31 cellular contexts compared by ENCODE assay signal in the genomic region with DNA sequence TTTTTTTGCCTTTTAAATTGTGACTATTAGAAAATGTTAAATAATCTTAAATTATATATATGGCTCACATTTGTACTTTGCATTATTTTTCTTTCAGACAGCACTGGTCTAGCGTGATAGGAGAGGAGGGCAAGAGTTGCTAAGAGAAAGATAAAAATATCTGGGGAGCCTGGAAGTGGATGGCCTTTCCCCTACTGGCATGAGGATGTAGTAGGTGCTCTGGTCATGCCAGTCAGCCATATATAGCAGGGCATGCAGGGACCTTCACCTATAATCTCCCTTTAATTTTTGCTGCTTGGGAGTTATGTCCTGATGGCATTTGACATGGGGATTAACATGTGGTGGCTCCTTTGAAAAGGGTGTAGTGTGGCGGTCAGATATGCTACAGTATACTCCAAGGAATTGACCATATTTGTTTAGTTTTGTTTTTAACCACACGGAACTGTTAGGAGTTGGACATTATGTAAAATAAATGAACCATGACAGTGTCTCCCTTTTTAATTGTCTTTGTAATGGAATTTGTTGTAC.
"Had no signal": no experiment of that assay in that cellular context is flagged by ENCODE, and none has a peak within 500 bp of the region (broad histone marks: within the 10 kb centered on the region; RNA-seq: fewer than 3 reads in every experiment).

No MANE protein-coding gene starts in this region.

- FAIRE-seq: astrocyte, islet of Langerhans, pancreas had no signal

- H3K27ac ChIP-seq: brain microvascular endothelial cell, epithelial cell of prostate, lower lobe of right lung, pancreas, prostate gland, vagina had no signal

- H3K36me3 ChIP-seq: brain microvascular endothelial cell, esophagus squamous epithelium, lower lobe of right lung, pancreas, prostate gland, stomach, thyroid gland, upper lobe of left lung, vagina had no signal

- H3K4me1 ChIP-seq: esophagus squamous epithelium, pancreas, prostate gland, vagina had no signal

- ATAC-seq: activated CD8-positive, alpha-beta T cell treated with anti-CD3 and anti-CD28 coated beads for 36 hours; activated T-cell treated with anti-CD3 and anti-CD28 coated beads, Interleukin-2, amount 50 U/mL, for 4 hours; activated T-helper 17 cell treated with anti-CD3 and anti-CD28 coated beads, Interleukin-2, amount 50 U/mL, for 72 hours; left colon; lower lobe of right lung; naive thymus-derived CD8-positive, alpha-beta T cell; pancreas; stimulated activated naive B cell treated with anti-CD40 and anti-IgM and Interleukin-4, amounts not matched to agents 10 μg/mL and 1 μg/mL and 100 μg/mL, for 72 hours; WTC11 had no signal

- H3K9me3 ChIP-seq: esophagus squamous epithelium, lower lobe of right lung, pancreas, prostate gland, stomach, thyroid gland, upper lobe of left lung, vagina had no signal

- H3K27me3 ChIP-seq: brain microvascular endothelial cell, esophagus squamous epithelium, pancreas, stomach, thyroid gland, upper lobe of left lung, vagina had no signal

- DNase-seq: activated CD4-positive, alpha-beta T cell treated with anti-CD3 and anti-CD28 coated beads, Interleukin-2, amount 50 U/mL, for 1 hour; activated CD8-positive, alpha-beta T cell treated with anti-CD3 and anti-CD28 coated beads for 36 hours; activated gamma-delta T cell treated with Interleukin-2 at 50 U/mL for 16 hours; activated naive CD4-positive, alpha-beta T cell treated with anti-CD3 and anti-CD28 coated beads, Interleukin-2, amount 50 U/mL, for 16 hours; activated T-cell treated with anti-CD3 and anti-CD28 coated beads, Interleukin-2, amount 50 U/mL, for 4 hours; amniotic stem cell; brain microvascular endothelial cell; caudate nucleus; cortex of kidney; esophagus squamous epithelium; foreskin melanocyte; left colon; lower lobe of right lung; mesenchymal stem cell; naive thymus-derived CD8-positive, alpha-beta T cell; nucleus accumbens; pancreas; stimulated activated CD4-positive, alpha-beta T cell treated with anti-CD3 and anti-CD28 coated beads, Interleukin-15, amount 100 ng/mL, for 24 hours; stimulated activated CD4-positive, alpha-beta T cell treated with anti-CD3 and anti-CD28 coated beads, Interleukin-2, amount 100 ng/mL, for 24 hours; stimulated activated naive B cell treated with anti-CD40 and anti-IgM and Interleukin-4, amounts not matched to agents 10 μg/mL and 1 μg/mL and 100 μg/mL, for 72 hours; stomach; T-helper 2 cell; thyroid gland; upper lobe of left lung had no signal

- H3K4me3 ChIP-seq: esophagus squamous epithelium, lower lobe of right lung, pancreas, prostate gland, stomach, thyroid gland, upper lobe of left lung, vagina had no signal
